23 cellular contexts compared by ENCODE assay signal in genomic region chrX:153938226-153938786, GRCh38. TPM values are rescaled to one million over a fixed set of nuclear protein-coding genes. Genes with fewer than 3 reads are reported as not detected.
DNase-seq lines count a peak whose midpoint lies in the region; ATAC-seq and TF ChIP-seq lines count a peak whose summit lies in the region.
"Had no signal": no experiment of that assay in that cellular context is flagged by ENCODE, and none has a peak within 500 bp of the region (broad histone marks: within the 10 kb centered on the region; RNA-seq: fewer than 3 reads in every experiment).

No MANE protein-coding gene starts in this region.

- H3K4me1 ChIP-seq in DND-41 (ENCODE audit: insufficient read depth, low read length) (peaks cover 19% of the 10 kb centered on the region), IMR-90 (ENCODE audit: control insufficient read depth, insufficient read depth, low read length) (peaks cover 2% of the 10 kb centered on the region; the same call in 1 of the 2 replicates)

- ATAC-seq in DND-41 (ENCODE audit: insufficient read depth, low read depth) (no peak), IMR-90 (ENCODE audit: low read depth) (no peak), HG02970 (IDR thresholded peaks at IDR 0.05; ENCODE audit: low FRiP score, unreplicated experiment) (no peak)
- ATAC-seq in naive thymus-derived CD8-positive, alpha-beta T cell: no peak
- ATAC-seq: body of pancreas, heart right ventricle, left cardiac atrium, T-cell had no signal

- H3K9ac ChIP-seq in DND-41 (ENCODE audit: low read depth, low read length): no peak overlapping the region
- no peak overlapping the region for H3K9ac ChIP-seq in IMR-90 (ENCODE audit: low read depth, low read length)

- WGBS in IMR-90 (ENCODE audit: extremely low coverage in 2 of 2, insufficient read length in 1 of 2), 2 experiments: 53% methylated on average over 6 of the region's 10 CpGs; no CpG with 5 or more reads in 1 of the 2 experiments

- no peak overlapping the region for H2BK15ac ChIP-seq in IMR-90 (ENCODE audit: low read depth, low read length)

- in situ Hi-C loops in IMR-90 (cut with MboI; ENCODE audit: low sequenced_read_pairs): no loop called here

- TF ChIP-seq POLR2A in IMR-90 (IDR thresholded peaks at IDR 0.05; ENCODE audit: low read depth, low read length): no peak

- no peak overlapping the region for H2BK20ac ChIP-seq in IMR-90 (ENCODE audit: low read depth, low read length)

- H3K27me3 Mint-ChIP-seq in activated naive CD8-positive, alpha-beta T cell treated with anti-CD3 and anti-CD28 coated beads for 36 hours: no peaks in the 10 kb centered on the region
- no peaks in the 10 kb centered on the region for H3K27me3 Mint-ChIP-seq in naive thymus-derived CD8-positive, alpha-beta T cell
- H3K27me3 Mint-ChIP-seq: CD4-positive, alpha-beta memory T cell had no signal

- no peak overlapping the region for H3K4me3 ChIP-seq in DND-41 (ENCODE audit: low read depth in 1 of 2, low read length in 2 of 2)
- no peak overlapping the region for H3K4me3 ChIP-seq in IMR-90 (ENCODE audit: insufficient read depth, low read depth, low read length)
- H3K4me3 ChIP-seq: body of pancreas, heart right ventricle had no signal

- dilution Hi-C loops in IMR-90 (cut with HindIII; ENCODE audit: low sequenced_read_pairs, unreplicated experiment): no loop called here

- H3K14ac ChIP-seq in IMR-90 (replicated peaks; ENCODE audit: low read depth, low read length): no peak overlapping the region

- H2AK9ac ChIP-seq in IMR-90 (replicated peaks; ENCODE audit: low read depth, low read length, poor library complexity): peak overlapping the region; percentile 3

- no peak overlapping the region for H4K8ac ChIP-seq in IMR-90 (ENCODE audit: low read depth in 2 of 2, low read length in 2 of 2)

- H3K56ac ChIP-seq in IMR-90 (ENCODE audit: extremely low read depth, insufficient read depth, low read length): no peak overlapping the region

- CTCF ChIA-PET in IMR-90 (lab: Yijun Ruan, JAX): no interaction called here

- H2AK5ac ChIP-seq in IMR-90 (ENCODE audit: low read depth, low read length): no peak overlapping the region

- TF ChIP-seq CTCF in DND-41 (IDR thresholded peaks at IDR 0.05; ENCODE audit: borderline replicate concordance, extremely low read depth, low read length, poor library complexity, severe bottlenecking) (peak; percentile 31), IMR-90 (conservative IDR thresholded peaks at IDR 0.05; ENCODE audit: low read depth, low read length) (no peak)

- BruUV-seq in IMR-90 (replicated peaks; lab: Mats Ljungman, UMichigan): no TSS peak

- no peak overlapping the region for H3K27ac ChIP-seq in DND-41 (ENCODE audit: low read length)
- H3K27ac ChIP-seq in IMR-90 (ENCODE audit: insufficient read depth, low read length): no peak overlapping the region
- H3K27ac ChIP-seq: body of pancreas, epithelial cell of prostate, heart right ventricle, neutrophil had no signal

- no peaks in the 10 kb centered on the region for H3K9me1 ChIP-seq in IMR-90 (ENCODE audit: insufficient read depth, low read length)

- H3K4me2 ChIP-seq in DND-41 (ENCODE audit: insufficient read depth, low read length) (no peak overlapping the region), IMR-90 (ENCODE audit: low read depth, low read length) (no peak overlapping the region)

- no peak overlapping the region for H3K4me3 Mint-ChIP-seq in activated naive CD8-positive, alpha-beta T cell treated with anti-CD3 and anti-CD28 coated beads for 36 hours
- H3K4me3 Mint-ChIP-seq in naive thymus-derived CD8-positive, alpha-beta T cell: no peak overlapping the region
- H3K4me3 Mint-ChIP-seq: CD4-positive, alpha-beta memory T cell; T-cell had no signal

- no peaks in the 10 kb centered on the region for H3K9me3 ChIP-seq in DND-41 (ENCODE audit: insufficient read depth, low read length, severe bottlenecking)
- H3K9me3 ChIP-seq in IMR-90 (ENCODE audit: control insufficient read depth, insufficient read depth, low read length): no peaks in the 10 kb centered on the region
- H3K9me3 ChIP-seq: body of pancreas, heart right ventricle, neutrophil had no signal

- no peak overlapping the region for H2BK5ac ChIP-seq in IMR-90 (ENCODE audit: low read depth, low read length, poor library complexity, severe bottlenecking)

- H3K36me3 Mint-ChIP-seq in activated naive CD8-positive, alpha-beta T cell treated with anti-CD3 and anti-CD28 coated beads for 36 hours: peaks cover 17% of the 10 kb centered on the region
- H3K36me3 Mint-ChIP-seq in naive thymus-derived CD8-positive, alpha-beta T cell: no peaks in the 10 kb centered on the region
- H3K36me3 Mint-ChIP-seq: T-cell had no signal

- POLR2A ChIA-PET in IMR-90 (lab: Charles Lee; ENCODE audit: unreplicated experiment): no interaction called here
- POLR2A ChIA-PET in naive thymus-derived CD8-positive, alpha-beta T cell (lab: Charles Lee): interaction anchor here (16.5 kb wide), 1 partner anchor 9 kb away, joined by 388 read pairs; the partner anchor contains the start of genes ARHGAP4 and NAA10

- H3K4ac ChIP-seq in IMR-90 (ENCODE audit: low read depth, low read length): no peak overlapping the region

- no peak overlapping the region for H3K18ac ChIP-seq in IMR-90 (ENCODE audit: low read depth, low read length)

- H2AFZ ChIP-seq in DND-41 (ENCODE audit: low read depth, low read length): no peak overlapping the region
- no peak overlapping the region for H2AFZ ChIP-seq in IMR-90 (replicated peaks; ENCODE audit: low read length, poor library complexity)

- H4K91ac ChIP-seq in IMR-90 (ENCODE audit: insufficient read depth, low read depth, low read length): no peak overlapping the region

- no peak overlapping the region for H4K5ac ChIP-seq in IMR-90 (ENCODE audit: low read depth, low read length)

- intact Hi-C loops in IMR-90 (cut with micrococcal nuclease): no loop called here

- TF ChIP-seq RAD21 in IMR-90 (IDR thresholded peaks at IDR 0.05; ENCODE audit: low read length): no peak

- H3K9me3 Mint-ChIP-seq in activated naive CD8-positive, alpha-beta T cell treated with anti-CD3 and anti-CD28 coated beads for 36 hours: no peaks in the 10 kb centered on the region
- H3K9me3 Mint-ChIP-seq in naive thymus-derived CD8-positive, alpha-beta T cell: peaks cover 0 to 2% (median 0%) of the 10 kb centered on the region in 9 donors
- H3K9me3 Mint-ChIP-seq: activated T-helper 2 cell treated with anti-CD3 and anti-CD28 coated beads, Interferon-gamma antibody, Interleukin-2, Interleukin-4, amounts not matched to agents 10 μg/mL and 5 μg/mL and 100 μg/mL, durations not matched to agents 14 hours and 24 hours and 36 hours; T-cell had no signal

- peaks cover 18% of the 10 kb centered on the region for H3K79me2 ChIP-seq in DND-41 (ENCODE audit: insufficient read depth, low read length)

- no peak overlapping the region for H3K23ac ChIP-seq in IMR-90 (ENCODE audit: low read depth, low read length)

- peaks cover under 1 to 9% of the 10 kb centered on the region in 2 experiments; a peak in 1 of 4 replicates for H3K79me1 ChIP-seq in IMR-90 (ENCODE audit: low read depth in 1 of 2, low read length in 2 of 2)

- H3K27me3 ChIP-seq in DND-41 (ENCODE audit: insufficient read depth, low read length, poor library complexity) (no peaks in the 10 kb centered on the region), IMR-90 (ENCODE audit: control insufficient read depth, insufficient read depth, low read length) (peaks cover 3% of the 10 kb centered on the region; the same call in 1 of the 2 replicates)
- H3K27me3 ChIP-seq: body of pancreas, neutrophil had no signal

- H4K20me1 ChIP-seq in DND-41 (ENCODE audit: insufficient read depth, low read length) (no peaks in the 10 kb centered on the region), IMR-90 (ENCODE audit: insufficient read depth, low read length) (peaks cover 8% of the 10 kb centered on the region; the same call in 1 of the 2 replicates)

- peak overlapping the region; percentile 3 for H3K27ac Mint-ChIP-seq in activated naive CD8-positive, alpha-beta T cell treated with anti-CD3 and anti-CD28 coated beads for 36 hours
- H3K27ac Mint-ChIP-seq in naive thymus-derived CD8-positive, alpha-beta T cell: peak overlapping the region in 6 of 10 donors; percentile 6 to 83 (median 55)
- H3K27ac Mint-ChIP-seq: activated T-helper 2 cell treated with anti-CD3 and anti-CD28 coated beads, Interferon-gamma antibody, Interleukin-2, Interleukin-4, amounts not matched to agents 10 μg/mL and 5 μg/mL and 100 μg/mL, durations not matched to agents 14 hours and 24 hours and 36 hours; T-cell had no signal

- DNase-seq in DND-41 (no peak), IMR-90 (peak; percentile 17), 8988T (no peak)
- no peak for DNase-seq in activated naive CD8-positive, alpha-beta T cell treated with anti-CD3 and anti-CD28 coated beads for 36 hours
- DNase-seq in naive thymus-derived CD8-positive, alpha-beta T cell: no peak
- DNase-seq in stimulated activated naive CD4-positive, alpha-beta T cell treated with Interleukin-2 at 50 U/mL for 16 hours (lab: John Stamatoyannopoulos, UW): no peak
- DNase-seq: activated CD4-positive, alpha-beta T cell treated with anti-CD3 and anti-CD28 coated beads for 4 hours; body of pancreas; CD4-positive, alpha-beta memory T cell; foreskin fibroblast; heart right ventricle; left cardiac atrium; NCI-H1048; NCI-H187; NCI-H526; T-cell had no signal

- 0 out of 2 replicates have a peak, but pooled peaks cover under 1% of the 10 kb centered on the region for H3K36me3 ChIP-seq in DND-41 (ENCODE audit: insufficient read depth, low read length)
- H3K36me3 ChIP-seq in IMR-90 (ENCODE audit: control insufficient read depth, insufficient read depth, low read length): no peaks in the 10 kb centered on the region

- H3K4me1 Mint-ChIP-seq in activated naive CD8-positive, alpha-beta T cell treated with anti-CD3 and anti-CD28 coated beads for 36 hours: peaks cover 18% of the 10 kb centered on the region
- peaks cover 10 to 35% (median 28%) of the 10 kb centered on the region in 4 donors for H3K4me1 Mint-ChIP-seq in naive thymus-derived CD8-positive, alpha-beta T cell

- no peak overlapping the region for H2BK120ac ChIP-seq in IMR-90 (ENCODE audit: low read depth, low read length)

RNA-seq across cellular contexts. Expression of gene NAA10, which starts 3.5 kb away (rescaled TPM):
- 98.6 and 118 TPM in 2 replicates for total RNA-seq in IMR-90 (2012; rRNA removed)
- polyA plus RNA-seq in IMR-90 (2012; rRNA removed): 150 and 172 TPM in 2 replicates
- polyA plus RNA-seq in IMR-90 (2012; cell fraction: cytosol; rRNA removed): 86.7 and 192 TPM in 2 replicates
- polyA plus RNA-seq in IMR-90 (2012; cell fraction: nucleus; rRNA removed; ENCODE audit: low replicate concordance): 176 and 320 TPM in 2 replicates
- 100 to 1,000 TPM; 150 to 153 TPM for total RNA-seq in activated naive CD8-positive, alpha-beta T cell treated with anti-CD3 and anti-CD28 coated beads for 36 hours
- 10 to 100 TPM; 72.1 to 80.8 TPM for total RNA-seq in naive thymus-derived CD8-positive, alpha-beta T cell
- 10 to 100 TPM; 66.8 to 73.3 (median 71.3) TPM for polyA plus RNA-seq in naive thymus-derived CD8-positive, alpha-beta T cell

RNA-seq across cellular contexts. Expression of gene RENBP, which starts 6.1 kb away (rescaled TPM):
- total RNA-seq in IMR-90 (2012; rRNA removed): 0.18 TPM in 1 of 2 replicates, not detected in the other
- 0.10 and 0.15 TPM in 2 replicates for polyA plus RNA-seq in IMR-90 (2012; rRNA removed)
- polyA plus RNA-seq in IMR-90 (2012; cell fraction: cytosol; rRNA removed): 0.13 TPM in 1 of 2 replicates, not detected in the other
- polyA plus RNA-seq in IMR-90 (2012; cell fraction: nucleus; rRNA removed; ENCODE audit: low replicate concordance): 0.35 and 0.52 TPM in 2 replicates
- total RNA-seq in activated naive CD8-positive, alpha-beta T cell treated with anti-CD3 and anti-CD28 coated beads for 36 hours: 10 to 100 TPM; 15.2 to 15.7 TPM
- total RNA-seq in naive thymus-derived CD8-positive, alpha-beta T cell: 10 to 100 TPM; 17.8 to 18.2 TPM
- under 1 TPM; 0.49 to 0.96 (median 0.73) TPM for polyA plus RNA-seq in naive thymus-derived CD8-positive, alpha-beta T cell

RNA-seq across cellular contexts. Expression of gene ARHGAP4, which starts 12.2 kb away (rescaled TPM):
- total RNA-seq in IMR-90 (2012; rRNA removed): 0.18 and 0.28 TPM in 2 replicates
- 0.72 and 0.79 TPM in 2 replicates for polyA plus RNA-seq in IMR-90 (2012; rRNA removed)
- polyA plus RNA-seq in IMR-90 (2012; cell fraction: cytosol; rRNA removed): 0.11 and 0.22 TPM in 2 replicates
- polyA plus RNA-seq in IMR-90 (2012; cell fraction: nucleus; rRNA removed; ENCODE audit: low replicate concordance): 3.0 and 7.9 TPM in 2 replicates
- total RNA-seq in activated naive CD8-positive, alpha-beta T cell treated with anti-CD3 and anti-CD28 coated beads for 36 hours: 100 to 1,000 TPM; 112 to 123 TPM
- total RNA-seq in naive thymus-derived CD8-positive, alpha-beta T cell: 100 to 1,000 TPM; 324 to 353 TPM
- 100 to 1,000 TPM in 1 of 3 donors, 10 to 100 TPM in 2; 58.9 to 112 (median 96.6) TPM for polyA plus RNA-seq in naive thymus-derived CD8-positive, alpha-beta T cell

RNA-seq across cellular contexts. Expression of gene HCFC1, which starts 33.3 kb away (rescaled TPM):
- total RNA-seq in IMR-90 (2012; rRNA removed): 3.2 and 4.4 TPM in 2 replicates
- 17.6 and 19.0 TPM in 2 replicates for polyA plus RNA-seq in IMR-90 (2012; rRNA removed)
- polyA plus RNA-seq in IMR-90 (2012; cell fraction: cytosol; rRNA removed): 12.9 and 16.8 TPM in 2 replicates
- 21.4 and 46.2 TPM in 2 replicates for polyA plus RNA-seq in IMR-90 (2012; cell fraction: nucleus; rRNA removed; ENCODE audit: low replicate concordance)
- total RNA-seq in activated naive CD8-positive, alpha-beta T cell treated with anti-CD3 and anti-CD28 coated beads for 36 hours: 100 to 1,000 TPM; 140 to 142 TPM
- 10 to 100 TPM; 62.4 to 64.9 TPM for total RNA-seq in naive thymus-derived CD8-positive, alpha-beta T cell
- 10 to 100 TPM in 1 of 3 donors, 1 to 10 TPM in 2; 3.3 to 11.9 (median 7.9) TPM for polyA plus RNA-seq in naive thymus-derived CD8-positive, alpha-beta T cell

RNA-seq across cellular contexts. Expression of gene AVPR2, which starts 33.8 kb away (rescaled TPM):
- not detected in 2 replicates for total RNA-seq in IMR-90 (2012; rRNA removed)
- polyA plus RNA-seq in IMR-90 (2012; rRNA removed): not detected in 2 replicates
- not detected in 2 replicates for polyA plus RNA-seq in IMR-90 (2012; cell fraction: cytosol; rRNA removed)
- polyA plus RNA-seq in IMR-90 (2012; cell fraction: nucleus; rRNA removed; ENCODE audit: low replicate concordance): not detected in 2 replicates
- not detected for total RNA-seq in activated naive CD8-positive, alpha-beta T cell treated with anti-CD3 and anti-CD28 coated beads for 36 hours
- total RNA-seq in naive thymus-derived CD8-positive, alpha-beta T cell: not detected
- not detected for polyA plus RNA-seq in naive thymus-derived CD8-positive, alpha-beta T cell
- total RNA-seq: activated T-helper 2 cell treated with anti-CD3 and anti-CD28 coated beads, Interferon-gamma antibody, Interleukin-2, Interleukin-4, amounts not matched to agents 10 μg/mL and 5 μg/mL and 100 μg/mL, durations not matched to agents 14 hours and 24 hours and 36 hours; CD4-positive, alpha-beta memory T cell; chondrocyte; pulmonary artery endothelial cell; T-cell; temporal lobe had no signal

Comparison
In these comparisons a context has a peak if more than half of its experiments do, and no peak if none do; other contexts are left out.
1. RNA of gene RENBP, which starts 6.1 kb away (total RNA-seq): 17.8 to 18.2 TPM in naive thymus-derived CD8-positive, alpha-beta T cell and 15.2 to 15.7 TPM in activated naive CD8-positive, alpha-beta T cell treated with anti-CD3 and anti-CD28 coated beads for 36 hours; 0.18 TPM in IMR-90; every median in the first group is over 10 times any median in the second.
2. RNA of gene ARHGAP4, which starts 12.2 kb away (total RNA-seq): 324 to 353 TPM in naive thymus-derived CD8-positive, alpha-beta T cell and 112 to 123 TPM in activated naive CD8-positive, alpha-beta T cell treated with anti-CD3 and anti-CD28 coated beads for 36 hours; 0.18 to 0.28 TPM in IMR-90; every median in the first group is over 10 times any median in the second.